Comparison of ENCODE assay signal across 1 cellular context in the genomic region with DNA sequence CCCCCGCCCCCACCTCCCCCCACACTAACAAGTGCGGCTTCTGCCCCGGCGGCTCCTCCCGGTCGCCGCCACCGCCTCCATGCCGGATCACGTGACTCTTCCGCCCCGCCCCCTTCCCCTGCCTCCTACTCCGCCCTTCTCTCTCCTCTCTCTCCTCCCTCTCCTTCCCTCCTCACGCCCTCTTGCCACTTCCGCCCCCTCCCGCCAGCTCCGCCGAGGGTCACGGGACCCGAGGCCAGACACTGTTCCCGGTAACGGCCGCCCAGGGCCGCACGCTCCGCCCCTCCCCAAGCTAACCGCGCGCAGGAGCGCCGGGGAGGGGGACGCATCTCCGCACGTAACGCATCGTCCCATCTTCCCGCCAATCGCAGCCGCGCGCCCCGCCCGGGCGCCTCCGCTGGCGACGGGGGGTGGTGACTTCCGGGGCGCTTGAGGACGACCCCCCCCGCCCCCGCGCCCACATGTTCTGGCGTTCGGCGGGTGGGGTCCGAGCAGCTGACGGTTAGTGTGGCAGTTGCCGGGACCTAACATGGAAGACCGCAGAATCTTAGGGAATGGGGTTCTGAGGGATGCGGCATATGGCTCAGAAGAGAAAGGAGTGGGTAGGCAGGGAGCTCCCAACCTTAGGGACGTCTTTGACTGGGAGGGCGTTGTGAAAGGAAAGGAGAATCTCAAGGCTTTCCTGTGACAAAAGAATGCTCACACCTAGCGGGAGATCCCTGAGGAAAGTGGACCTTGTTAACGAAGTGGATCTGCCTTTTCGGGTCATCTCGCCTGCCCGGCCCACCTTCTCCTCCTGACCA.
TF ChIP-seq lines count a peak whose summit lies in the region.

A gene with protein sequence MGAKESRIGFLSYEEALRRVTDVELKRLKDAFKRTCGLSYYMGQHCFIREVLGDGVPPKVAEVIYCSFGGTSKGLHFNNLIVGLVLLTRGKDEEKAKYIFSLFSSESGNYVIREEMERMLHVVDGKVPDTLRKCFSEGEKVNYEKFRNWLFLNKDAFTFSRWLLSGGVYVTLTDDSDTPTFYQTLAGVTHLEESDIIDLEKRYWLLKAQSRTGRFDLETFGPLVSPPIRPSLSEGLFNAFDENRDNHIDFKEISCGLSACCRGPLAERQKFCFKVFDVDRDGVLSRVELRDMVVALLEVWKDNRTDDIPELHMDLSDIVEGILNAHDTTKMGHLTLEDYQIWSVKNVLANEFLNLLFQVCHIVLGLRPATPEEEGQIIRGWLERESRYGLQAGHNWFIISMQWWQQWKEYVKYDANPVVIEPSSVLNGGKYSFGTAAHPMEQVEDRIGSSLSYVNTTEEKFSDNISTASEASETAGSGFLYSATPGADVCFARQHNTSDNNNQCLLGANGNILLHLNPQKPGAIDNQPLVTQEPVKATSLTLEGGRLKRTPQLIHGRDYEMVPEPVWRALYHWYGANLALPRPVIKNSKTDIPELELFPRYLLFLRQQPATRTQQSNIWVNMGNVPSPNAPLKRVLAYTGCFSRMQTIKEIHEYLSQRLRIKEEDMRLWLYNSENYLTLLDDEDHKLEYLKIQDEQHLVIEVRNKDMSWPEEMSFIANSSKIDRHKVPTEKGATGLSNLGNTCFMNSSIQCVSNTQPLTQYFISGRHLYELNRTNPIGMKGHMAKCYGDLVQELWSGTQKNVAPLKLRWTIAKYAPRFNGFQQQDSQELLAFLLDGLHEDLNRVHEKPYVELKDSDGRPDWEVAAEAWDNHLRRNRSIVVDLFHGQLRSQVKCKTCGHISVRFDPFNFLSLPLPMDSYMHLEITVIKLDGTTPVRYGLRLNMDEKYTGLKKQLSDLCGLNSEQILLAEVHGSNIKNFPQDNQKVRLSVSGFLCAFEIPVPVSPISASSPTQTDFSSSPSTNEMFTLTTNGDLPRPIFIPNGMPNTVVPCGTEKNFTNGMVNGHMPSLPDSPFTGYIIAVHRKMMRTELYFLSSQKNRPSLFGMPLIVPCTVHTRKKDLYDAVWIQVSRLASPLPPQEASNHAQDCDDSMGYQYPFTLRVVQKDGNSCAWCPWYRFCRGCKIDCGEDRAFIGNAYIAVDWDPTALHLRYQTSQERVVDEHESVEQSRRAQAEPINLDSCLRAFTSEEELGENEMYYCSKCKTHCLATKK (N-terminal part only) (minus strand): TSS at position 92 of the 803 bp plus-strand sequence. CDS start 194 bp downstream, outside the sequence.

TF ChIP-seq in HepG2, 621 proteins besides CTCF, POLR2A, EP300 and RAD21 (continued from another document and continues in another):
- TF ChIP-seq, protein P1, sequence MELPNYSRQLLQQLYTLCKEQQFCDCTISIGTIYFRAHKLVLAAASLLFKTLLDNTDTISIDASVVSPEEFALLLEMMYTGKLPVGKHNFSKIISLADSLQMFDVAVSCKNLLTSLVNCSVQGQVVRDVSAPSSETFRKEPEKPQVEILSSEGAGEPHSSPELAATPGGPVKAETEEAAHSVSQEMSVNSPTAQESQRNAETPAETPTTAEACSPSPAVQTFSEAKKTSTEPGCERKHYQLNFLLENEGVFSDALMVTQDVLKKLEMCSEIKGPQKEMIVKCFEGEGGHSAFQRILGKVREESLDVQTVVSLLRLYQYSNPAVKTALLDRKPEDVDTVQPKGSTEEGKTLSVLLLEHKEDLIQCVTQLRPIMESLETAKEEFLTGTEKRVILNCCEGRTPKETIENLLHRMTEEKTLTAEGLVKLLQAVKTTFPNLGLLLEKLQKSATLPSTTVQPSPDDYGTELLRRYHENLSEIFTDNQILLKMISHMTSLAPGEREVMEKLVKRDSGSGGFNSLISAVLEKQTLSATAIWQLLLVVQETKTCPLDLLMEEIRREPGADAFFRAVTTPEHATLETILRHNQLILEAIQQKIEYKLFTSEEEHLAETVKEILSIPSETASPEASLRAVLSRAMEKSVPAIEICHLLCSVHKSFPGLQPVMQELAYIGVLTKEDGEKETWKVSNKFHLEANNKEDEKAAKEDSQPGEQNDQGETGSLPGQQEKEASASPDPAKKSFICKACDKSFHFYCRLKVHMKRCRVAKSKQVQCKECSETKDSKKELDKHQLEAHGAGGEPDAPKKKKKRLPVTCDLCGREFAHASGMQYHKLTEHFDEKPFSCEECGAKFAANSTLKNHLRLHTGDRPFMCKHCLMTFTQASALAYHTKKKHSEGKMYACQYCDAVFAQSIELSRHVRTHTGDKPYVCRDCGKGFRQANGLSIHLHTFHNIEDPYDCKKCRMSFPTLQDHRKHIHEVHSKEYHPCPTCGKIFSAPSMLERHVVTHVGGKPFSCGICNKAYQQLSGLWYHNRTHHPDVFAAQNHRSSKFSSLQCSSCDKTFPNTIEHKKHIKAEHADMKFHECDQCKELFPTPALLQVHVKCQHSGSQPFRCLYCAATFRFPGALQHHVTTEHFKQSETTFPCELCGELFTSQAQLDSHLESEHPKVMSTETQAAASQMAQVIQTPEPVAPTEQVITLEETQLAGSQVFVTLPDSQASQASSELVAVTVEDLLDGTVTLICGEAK (IDR thresholded peaks at IDR 0.05): no peak
- TF ChIP-seq, protein P1 (CRISPR knock-in tag; IDR thresholded peaks at IDR 0.05): peak; percentile 80
- TF ChIP-seq, protein P2, sequence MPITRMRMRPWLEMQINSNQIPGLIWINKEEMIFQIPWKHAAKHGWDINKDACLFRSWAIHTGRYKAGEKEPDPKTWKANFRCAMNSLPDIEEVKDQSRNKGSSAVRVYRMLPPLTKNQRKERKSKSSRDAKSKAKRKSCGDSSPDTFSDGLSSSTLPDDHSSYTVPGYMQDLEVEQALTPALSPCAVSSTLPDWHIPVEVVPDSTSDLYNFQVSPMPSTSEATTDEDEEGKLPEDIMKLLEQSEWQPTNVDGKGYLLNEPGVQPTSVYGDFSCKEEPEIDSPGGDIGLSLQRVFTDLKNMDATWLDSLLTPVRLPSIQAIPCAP (CRISPR knock-in tag; IDR thresholded peaks at IDR 0.05; ENCODE audit: low read depth): no peak
- TF ChIP-seq ZNF672 (CRISPR knock-in tag; IDR thresholded peaks at IDR 0.05) (peak; percentile 83; the same call in 1 of the 2 replicates), ZNF546 (CRISPR knock-in tag; conservative IDR thresholded peaks at IDR 0.05) (no peak), ZNF605 (CRISPR knock-in tag; IDR thresholded peaks at IDR 0.05) (peak; percentile 72; the same call in 1 of the 2 replicates), ZNF12 (CRISPR knock-in tag; IDR thresholded peaks at IDR 0.05) (no peak; the same call in 1 of the 2 replicates), SAP130 (CRISPR knock-in tag; IDR thresholded peaks at IDR 0.05; ENCODE audit: low read depth) (peak; percentile 99), PLRG1 (conservative IDR thresholded peaks at IDR 0.05) (no peak), SCMH1 (CRISPR knock-in tag; IDR thresholded peaks at IDR 0.05; ENCODE audit: borderline replicate concordance) (no peak), HDAC2 (CRISPR knock-in tag; IDR thresholded peaks at IDR 0.05) (peak; percentile 86; the same call in 1 of the 2 replicates), ZNF510 (CRISPR knock-in tag; IDR thresholded peaks at IDR 0.05; ENCODE audit: low read depth) (peak; percentile 85), ELF1 (CRISPR knock-in tag; IDR thresholded peaks at IDR 0.05) (peak; percentile 94)
- TF ChIP-seq, protein P3, sequence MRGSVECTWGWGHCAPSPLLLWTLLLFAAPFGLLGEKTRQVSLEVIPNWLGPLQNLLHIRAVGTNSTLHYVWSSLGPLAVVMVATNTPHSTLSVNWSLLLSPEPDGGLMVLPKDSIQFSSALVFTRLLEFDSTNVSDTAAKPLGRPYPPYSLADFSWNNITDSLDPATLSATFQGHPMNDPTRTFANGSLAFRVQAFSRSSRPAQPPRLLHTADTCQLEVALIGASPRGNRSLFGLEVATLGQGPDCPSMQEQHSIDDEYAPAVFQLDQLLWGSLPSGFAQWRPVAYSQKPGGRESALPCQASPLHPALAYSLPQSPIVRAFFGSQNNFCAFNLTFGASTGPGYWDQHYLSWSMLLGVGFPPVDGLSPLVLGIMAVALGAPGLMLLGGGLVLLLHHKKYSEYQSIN (CRISPR knock-in tag; IDR thresholded peaks at IDR 0.05; ENCODE audit: borderline replicate concordance): no peak
- TF ChIP-seq, protein P4, sequence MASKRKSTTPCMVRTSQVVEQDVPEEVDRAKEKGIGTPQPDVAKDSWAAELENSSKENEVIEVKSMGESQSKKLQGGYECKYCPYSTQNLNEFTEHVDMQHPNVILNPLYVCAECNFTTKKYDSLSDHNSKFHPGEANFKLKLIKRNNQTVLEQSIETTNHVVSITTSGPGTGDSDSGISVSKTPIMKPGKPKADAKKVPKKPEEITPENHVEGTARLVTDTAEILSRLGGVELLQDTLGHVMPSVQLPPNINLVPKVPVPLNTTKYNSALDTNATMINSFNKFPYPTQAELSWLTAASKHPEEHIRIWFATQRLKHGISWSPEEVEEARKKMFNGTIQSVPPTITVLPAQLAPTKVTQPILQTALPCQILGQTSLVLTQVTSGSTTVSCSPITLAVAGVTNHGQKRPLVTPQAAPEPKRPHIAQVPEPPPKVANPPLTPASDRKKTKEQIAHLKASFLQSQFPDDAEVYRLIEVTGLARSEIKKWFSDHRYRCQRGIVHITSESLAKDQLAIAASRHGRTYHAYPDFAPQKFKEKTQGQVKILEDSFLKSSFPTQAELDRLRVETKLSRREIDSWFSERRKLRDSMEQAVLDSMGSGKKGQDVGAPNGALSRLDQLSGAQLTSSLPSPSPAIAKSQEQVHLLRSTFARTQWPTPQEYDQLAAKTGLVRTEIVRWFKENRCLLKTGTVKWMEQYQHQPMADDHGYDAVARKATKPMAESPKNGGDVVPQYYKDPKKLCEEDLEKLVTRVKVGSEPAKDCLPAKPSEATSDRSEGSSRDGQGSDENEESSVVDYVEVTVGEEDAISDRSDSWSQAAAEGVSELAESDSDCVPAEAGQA (IDR thresholded peaks at IDR 0.05; ENCODE audit: low read depth): peak; percentile 79
- TF ChIP-seq, protein P4 (CRISPR knock-in tag; IDR thresholded peaks at IDR 0.05; ENCODE audit: borderline replicate concordance): no peak
- TF ChIP-seq, protein P5, sequence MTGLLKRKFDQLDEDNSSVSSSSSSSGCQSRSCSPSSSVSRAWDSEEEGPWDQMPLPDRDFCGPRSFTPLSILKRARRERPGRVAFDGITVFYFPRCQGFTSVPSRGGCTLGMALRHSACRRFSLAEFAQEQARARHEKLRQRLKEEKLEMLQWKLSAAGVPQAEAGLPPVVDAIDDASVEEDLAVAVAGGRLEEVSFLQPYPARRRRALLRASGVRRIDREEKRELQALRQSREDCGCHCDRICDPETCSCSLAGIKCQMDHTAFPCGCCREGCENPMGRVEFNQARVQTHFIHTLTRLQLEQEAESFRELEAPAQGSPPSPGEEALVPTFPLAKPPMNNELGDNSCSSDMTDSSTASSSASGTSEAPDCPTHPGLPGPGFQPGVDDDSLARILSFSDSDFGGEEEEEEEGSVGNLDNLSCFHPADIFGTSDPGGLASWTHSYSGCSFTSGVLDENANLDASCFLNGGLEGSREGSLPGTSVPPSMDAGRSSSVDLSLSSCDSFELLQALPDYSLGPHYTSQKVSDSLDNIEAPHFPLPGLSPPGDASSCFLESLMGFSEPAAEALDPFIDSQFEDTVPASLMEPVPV (CRISPR knock-in tag; IDR thresholded peaks at IDR 0.05): peak; percentile 98
- TF ChIP-seq, protein P6, sequence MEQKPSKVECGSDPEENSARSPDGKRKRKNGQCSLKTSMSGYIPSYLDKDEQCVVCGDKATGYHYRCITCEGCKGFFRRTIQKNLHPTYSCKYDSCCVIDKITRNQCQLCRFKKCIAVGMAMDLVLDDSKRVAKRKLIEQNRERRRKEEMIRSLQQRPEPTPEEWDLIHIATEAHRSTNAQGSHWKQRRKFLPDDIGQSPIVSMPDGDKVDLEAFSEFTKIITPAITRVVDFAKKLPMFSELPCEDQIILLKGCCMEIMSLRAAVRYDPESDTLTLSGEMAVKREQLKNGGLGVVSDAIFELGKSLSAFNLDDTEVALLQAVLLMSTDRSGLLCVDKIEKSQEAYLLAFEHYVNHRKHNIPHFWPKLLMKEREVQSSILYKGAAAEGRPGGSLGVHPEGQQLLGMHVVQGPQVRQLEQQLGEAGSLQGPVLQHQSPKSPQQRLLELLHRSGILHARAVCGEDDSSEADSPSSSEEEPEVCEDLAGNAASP (CRISPR knock-in tag; IDR thresholded peaks at IDR 0.05; ENCODE audit: borderline replicate concordance): peak; percentile 100
- TF ChIP-seq, protein P7, sequence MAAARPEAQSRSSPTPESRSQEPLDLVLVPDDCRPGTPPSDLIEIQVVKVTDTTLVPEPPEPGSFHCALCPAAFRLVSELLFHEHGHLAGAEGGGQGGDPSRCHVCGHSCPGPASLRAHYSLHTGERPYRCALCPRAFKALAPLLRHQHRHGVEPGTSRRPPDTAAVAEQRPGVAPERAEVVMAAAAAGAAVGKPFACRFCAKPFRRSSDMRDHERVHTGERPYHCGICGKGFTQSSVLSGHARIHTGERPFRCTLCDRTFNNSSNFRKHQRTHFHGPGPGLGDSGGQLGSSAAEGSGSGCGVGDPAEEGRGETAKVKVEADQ (CRISPR knock-in tag; IDR thresholded peaks at IDR 0.05; ENCODE audit: borderline replicate concordance): no peak
